ENCODE assay signal across 19 cellular contexts in genomic region chr15:45669422-45669821, GRCh38.
"Had no signal": no experiment of that assay in that cellular context is flagged by ENCODE, and none has a peak within 500 bp of the region (broad histone marks: within the 10 kb centered on the region; RNA-seq: fewer than 3 reads in every experiment).

No MANE protein-coding gene starts in this region.

- FAIRE-seq: colon had no signal

- H3K4me1 ChIP-seq: adrenal gland, prostate gland, right atrium auricular region had no signal

- H3K9me3 ChIP-seq: adrenal gland, ascending aorta, prostate gland, right atrium auricular region had no signal

- H3K27ac ChIP-seq: adrenal gland, ascending aorta, prostate gland, right atrium auricular region, VCaP had no signal

- H3K4me3 ChIP-seq: adrenal gland, ascending aorta, prostate gland, right atrium auricular region had no signal

- DNase-seq: activated CD4-positive, alpha-beta memory T cell treated with anti-CD3 and anti-CD28 coated beads, Interleukin-2, amount 10 ng/mL, durations not matched to agents 7 days and 5 days; activated CD4-positive, alpha-beta T cell treated with anti-CD3 and anti-CD28 coated beads, Interleukin-2, amount 10 ng/mL, durations not matched to agents 24 days and 14 days; activated CD8-positive, alpha-beta memory T cell treated with anti-CD3 and anti-CD28 coated beads, Interleukin-2, amount 10 ng/mL, durations not matched to agents 7 days and 5 days; activated gamma-delta T cell treated with Interleukin-2 at 50 U/mL for 16 hours; activated T-cell treated with anti-CD3 and anti-CD28 coated beads for 4 hours; adrenal gland; central memory CD4-positive, alpha-beta T cell; effector memory CD4-positive, alpha-beta T cell; foreskin melanocyte; glutamatergic neuron; hypothalamus; naive thymus-derived CD4-positive, alpha-beta T cell; stimulated activated CD4-positive, alpha-beta T cell treated with anti-CD3 and anti-CD28 coated beads, Interleukin-12 subunit alpha, Interleukin-12 subunit beta, amount 100 ng/mL, for 4 hours; stimulated activated naive CD8-positive, alpha-beta T cell treated with anti-CD3 and anti-CD28 coated beads, Interleukin-15, amount 100 ng/mL, for 72 hours had no signal

- H3K27me3 ChIP-seq: adrenal gland, ascending aorta, right atrium auricular region had no signal
